Comparison of ENCODE assay signal across 27 cellular contexts in the genomic region with DNA sequence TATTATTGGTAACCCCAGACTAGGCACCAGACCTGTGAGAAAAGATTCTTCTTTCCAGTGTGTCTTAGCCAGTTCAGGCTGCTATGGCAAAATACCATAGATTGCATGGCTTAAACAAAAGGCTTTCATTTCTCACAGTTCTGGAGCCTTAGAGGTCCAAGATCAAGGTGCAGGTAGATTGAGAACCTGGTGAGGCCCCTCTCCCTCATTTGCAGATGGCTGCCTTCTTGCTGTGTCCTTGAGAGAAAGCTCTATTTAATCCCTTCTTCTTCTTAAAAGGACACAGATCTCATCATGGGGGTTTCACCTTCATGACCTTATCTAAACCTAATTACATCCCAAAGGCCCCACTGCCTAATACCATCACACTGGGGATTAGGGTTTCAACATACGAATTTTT. TPM values are rescaled to one million over a fixed set of nuclear protein-coding genes. Genes with fewer than 3 reads are reported as not detected.
DNase-seq lines count a peak whose midpoint lies in the region; ATAC-seq, FAIRE-seq and TF ChIP-seq lines count a peak whose summit lies in the region.
"Had no signal": no experiment of that assay in that cellular context is flagged by ENCODE, and none has a peak within 500 bp of the region (broad histone marks: within the 10 kb centered on the region; RNA-seq: fewer than 3 reads in every experiment).

No MANE protein-coding gene starts in this region.

- intact Hi-C loops in sciatic nerve (cut with DNase I) = no loop called here

- DNase-seq in SJSA1 (ENCODE audit: low read depth in 1 of 2, low spot score in 2 of 2) (no peak), bronchial epithelial cell (ENCODE audit: low read depth) (no peak), sciatic nerve (ENCODE audit: low spot score) (no peak), foreskin melanocyte (no peak)
- DNase-seq in effector CD4-positive, alpha-beta T cell = no peak
- DNase-seq: 8988T; ACHN; BE2C; C1 segment of cervical spinal cord; CD4-positive, alpha-beta memory T cell; CD4-positive, CD25-positive, alpha-beta regulatory T cell; CD8-positive, alpha-beta memory T cell; COR-L47; DMS 273 treated with DMSO at 0.1 percent for 48 hours; DMS153; DMS53; DMS79; DND-41; EL; GDM1 had no signal

- TF ChIP-seq EP300 in gastroesophageal sphincter (IDR thresholded peaks at IDR 0.05) = no peak

- H3K36me3 ChIP-seq in SJSA1 = peaks cover 3% of the 10 kb centered on the region; the same call in 1 of the 2 replicates
- H3K36me3 ChIP-seq in bronchial epithelial cell (ENCODE audit: control insufficient read depth, insufficient read depth, low read length) = no peaks in the 10 kb centered on the region
- no peaks in the 10 kb centered on the region for H3K36me3 ChIP-seq in gastroesophageal sphincter
- H3K36me3 ChIP-seq: BE2C, BLaER1 had no signal

- FAIRE-seq in bronchial epithelial cell (lab: Jason Lieb, UNC) = peak; percentile 40
- FAIRE-seq: A204.1, GM12878, GM12892, GM18507 had no signal

- H3K27me3 ChIP-seq in SJSA1 (replicated peaks) (no peaks in the 10 kb centered on the region), bronchial epithelial cell (ENCODE audit: control insufficient read depth, insufficient read depth, low read length) (peaks cover 22% of the 10 kb centered on the region), gastroesophageal sphincter (no peaks in the 10 kb centered on the region)
- H3K27me3 ChIP-seq: BE2C had no signal

- ATAC-seq in gastroesophageal sphincter = no peak
- ATAC-seq in sciatic nerve = no peak
- ATAC-seq: GM12878 had no signal

- H3K4me3 ChIP-seq in SJSA1 (no peak overlapping the region), bronchial epithelial cell (ENCODE audit: low read depth, low read length) (no peak overlapping the region), gastroesophageal sphincter (no peak overlapping the region)
- H3K4me3 ChIP-seq: BLaER1, GM12878 had no signal

- TF ChIP-seq POLR2A in gastroesophageal sphincter (IDR thresholded peaks at IDR 0.05) = no peak

- H3K4me1 ChIP-seq in SJSA1 (replicated peaks) (peaks cover 48% of the 10 kb centered on the region), gastroesophageal sphincter (peaks cover 3 to 57% (median 33%) of the 10 kb centered on the region in 3 donors)

- no peaks in the 10 kb centered on the region for H3K9me3 ChIP-seq in SJSA1 (replicated peaks)
- H3K9me3 ChIP-seq in gastroesophageal sphincter = no peaks in the 10 kb centered on the region
- H3K9me3 ChIP-seq: BE2C had no signal

- TF ChIP-seq CTCF in bronchial epithelial cell (IDR thresholded peaks at IDR 0.05; ENCODE audit: insufficient read depth, low read length, severe bottlenecking) = no peak
- no peak for TF ChIP-seq CTCF in gastroesophageal sphincter (IDR thresholded peaks at IDR 0.05)

- WGBS in gastroesophageal sphincter (ENCODE audit: low coverage in 1 of 2), 2 donors = 75% methylated on average over 1 of the region's 1 CpG; no CpG with 5 or more reads in 1 of the 2 donors

- 0 out of 2 replicates have a peak overlapping the region, but pooled peaks have one; percentile 83 for H3K27ac ChIP-seq in SJSA1
- peak overlapping the region in 3 of 4 donors; percentile 79 to 99 (median 81) for H3K27ac ChIP-seq in gastroesophageal sphincter
- H3K27ac ChIP-seq: BLaER1 had no signal

RNA-seq across cellular contexts. Expression of a gene that starts 3.5 kb away (rescaled TPM):
- total RNA-seq in SJSA1 (2014; rRNA removed; shearing (Covaris generic)) = 87.3 and 157 TPM in 2 replicates
- total RNA-seq in bronchial epithelial cell = 0.13 and 1.6 TPM in 2 replicates
- 1,000 to 10,000 TPM; 1,505 to 2,123 (median 1,752) TPM for total RNA-seq in gastroesophageal sphincter
- 9.8 TPM for total RNA-seq in sciatic nerve
- total RNA-seq: A673; CD4-positive, alpha-beta memory T cell; CD4-positive, CD25-positive, alpha-beta regulatory T cell; CD8-positive, alpha-beta memory T cell; GM12878 had no signal
